16 cellular contexts compared by ENCODE assay signal in genomic region chr15:29945943-29946591, GRCh38.
DNase-seq lines count a peak whose midpoint lies in the region.
"Had no signal": no experiment of that assay in that cellular context is flagged by ENCODE, and none has a peak within 500 bp of the region (broad histone marks: within the 10 kb centered on the region; RNA-seq: fewer than 3 reads in every experiment).

No MANE protein-coding gene starts in this region.

- H3K27ac ChIP-seq in GM23248, result peak overlapping the region; percentile 53

- in situ Hi-C loops in GM23248 (cut with MboI) (no loop called here), KBM-7 (cut with MboI; ENCODE audit: low pct_unique_long_range_greater_than_20kb, low sequenced_read_pairs) (no loop called here)

- no peak overlapping the region for H3K4me2 ChIP-seq in GM23248 (ENCODE audit: unreplicated experiment)

- H3K79me2 ChIP-seq in GM23248 (ENCODE audit: insufficient read depth), result no peaks in the 10 kb centered on the region

- no peak overlapping the region for H2AFZ ChIP-seq in GM23248

- H3K4me3 ChIP-seq in GM23248 (no peak overlapping the region), adipocyte (ENCODE audit: low read length) (no peak overlapping the region)

- H3K9me2 ChIP-seq in GM23248 (ENCODE audit: insufficient read depth), result no peaks in the 10 kb centered on the region

- H3K36me3 ChIP-seq in GM23248 (ENCODE audit: low read depth), result no peaks in the 10 kb centered on the region
- H3K36me3 ChIP-seq in adipocyte (ENCODE audit: control insufficient read depth, insufficient read depth, low read length, severe bottlenecking), result no peaks in the 10 kb centered on the region

- peaks cover 29% of the 10 kb centered on the region for H3F3A ChIP-seq in GM23248 (ENCODE audit: insufficient read depth)

- WGBS in GM23248 (ENCODE audit: low coverage in 1 of 2, low lambda C conversion rate in 2 of 2, missing lambda C conversion rate in 2 of 2), 2 experiments, result 40 to 42% methylated on average over 9 of the region's 9 CpGs

- no peaks in the 10 kb centered on the region for H3K9me3 ChIP-seq in GM23248 (ENCODE audit: low read depth)
- no peaks in the 10 kb centered on the region for H3K9me3 ChIP-seq in adipocyte (ENCODE audit: control insufficient read depth, low read length)

- H3K9ac ChIP-seq in GM23248 (no peak overlapping the region), adipocyte (ENCODE audit: low read length) (no peak overlapping the region)

- DNase-seq in GM23248, result peak; percentile 89
- DNase-seq in adipocyte (ENCODE audit: low read depth), result peak; percentile 20
- peak; percentile 24 for DNase-seq in fibroblast of peridontal ligament (ENCODE audit: extremely low read depth)
- peak; percentile 41 for DNase-seq in superior temporal gyrus (ENCODE audit: extremely low spot score)
- DNase-seq in DMS53 treated with DMSO at 0.1 percent for 48 hours (lab: John Stamatoyannopoulos, UW; ENCODE audit: unreplicated experiment), result no peak
- no peak for DNase-seq in KBM-7
- no peak for DNase-seq in HK-2 (ENCODE audit: unreplicated experiment)
- DNase-seq: activated CD8-positive, alpha-beta T cell treated with anti-CD3 and anti-CD28 coated beads, Interleukin-2, amount 10 ng/mL, durations not matched to agents 7 days and 5 days; DMS153; effector CD4-positive, alpha-beta T cell; foreskin melanocyte; NCI-H1930; NCI-H510A; SIG-M5; small intestine; T-helper 2 cell had no signal

- peaks cover 13% of the 10 kb centered on the region for H3K4me1 ChIP-seq in GM23248 (ENCODE audit: insufficient read depth)
- H3K4me1 ChIP-seq in adipocyte (ENCODE audit: control insufficient read depth, insufficient read depth, low read length), result peaks cover 19% of the 10 kb centered on the region

- H4K20me1 ChIP-seq in GM23248 (ENCODE audit: insufficient read depth), result no peaks in the 10 kb centered on the region

- H3K27me3 ChIP-seq in GM23248 (replicated peaks; ENCODE audit: insufficient read depth) (peaks cover 4% of the 10 kb centered on the region; the same call in 1 of the 2 replicates), adipocyte (replicated peaks; ENCODE audit: control insufficient read depth, insufficient read depth, low read length) (peaks cover 9% of the 10 kb centered on the region)

Comparison
In these comparisons a context has a peak if more than half of its experiments do, and no peak if none do; other contexts are left out.
1. DNase-seq: peak in GM23248 (single experiment), adipocyte (single experiment), fibroblast of peridontal ligament (single experiment) and superior temporal gyrus (single experiment); none in DMS53 treated with DMSO at 0.1 percent for 48 hours (single experiment), KBM-7 (single experiment) and HK-2 (single experiment).